Comparison of ENCODE assay signal across 33 cellular contexts in genomic region chr16:848510-849253, GRCh38. TPM values are rescaled to one million over a fixed set of nuclear protein-coding genes. Genes with fewer than 3 reads are reported as not detected.
"Had no signal": no experiment of that assay in that cellular context is flagged by ENCODE, and none has a peak within 500 bp of the region (broad histone marks: within the 10 kb centered on the region; RNA-seq: fewer than 3 reads in every experiment).

No MANE protein-coding gene starts in this region.

- H3K4me1 ChIP-seq: ascending aorta, breast epithelium, esophagus squamous epithelium, gastroesophageal sphincter had no signal

- H3K9me3 ChIP-seq: ascending aorta, breast epithelium, gastroesophageal sphincter had no signal

- ATAC-seq: activated naive CD4-positive, alpha-beta T cell treated with anti-CD3 and anti-CD28 coated beads, Interleukin-2, amount 50 U/mL, for 72 hours; activated T-cell treated with anti-CD3 and anti-CD28 coated beads, Interleukin-2, amount 50 U/mL, for 72 hours; gastroesophageal sphincter had no signal

- FAIRE-seq: endometrium, endothelial cell of umbilical vein had no signal

- H3K4me3 ChIP-seq: ascending aorta, breast epithelium, cardiac muscle cell, esophagus squamous epithelium, gastroesophageal sphincter had no signal

- DNase-seq: activated CD4-positive, alpha-beta memory T cell treated with anti-CD3 and anti-CD28 coated beads, Interleukin-2, amount 10 ng/mL, durations not matched to agents 7 days and 5 days; activated CD4-positive, alpha-beta T cell treated with anti-CD3 and anti-CD28 coated beads for 1 hour; activated CD4-positive, alpha-beta T cell treated with anti-CD3 and anti-CD28 coated beads for 4 hours; activated CD4-positive, alpha-beta T cell treated with anti-CD3 and anti-CD28 coated beads, Interleukin-2, amount 10 ng/mL, durations not matched to agents 7 days and 5 days; activated CD4-positive, alpha-beta T cell treated with anti-CD3 and anti-CD28 coated beads, Interleukin-2, amount 50 U/mL, for 4 hours; activated CD8-positive, alpha-beta memory T cell treated with anti-CD3 and anti-CD28 coated beads, Interleukin-2, amount 50 U/mL, for 48 hours; activated gamma-delta T cell; activated naive CD4-positive, alpha-beta T cell; activated naive CD4-positive, alpha-beta T cell treated with anti-CD3 and anti-CD28 coated beads, Interleukin-2, amount 10 ng/mL, durations not matched to agents 7 days and 5 days; activated naive CD8-positive, alpha-beta T cell treated with anti-CD3 and anti-CD28 coated beads, Interleukin-2, amount 10 ng/mL, durations not matched to agents 7 days and 5 days; activated T-cell treated with anti-CD3 and anti-CD28 coated beads for 4 hours; activated T-cell treated with anti-CD3 and anti-CD28 coated beads, Interleukin-2, amount 50 U/mL, for 24 hours; activated T-cell treated with anti-CD3 and anti-CD28 coated beads, Interleukin-2, amount 50 U/mL, for 72 hours; cortex of kidney; dermis blood vessel endothelial cell; effector CD4-positive, alpha-beta T cell; esophagus squamous epithelium; foreskin melanocyte; T-helper 2 cell had no signal

- H3K27ac ChIP-seq: ascending aorta, breast epithelium, cardiac muscle cell, epithelial cell of prostate, esophagus squamous epithelium, gastroesophageal sphincter had no signal

- H3K36me3 ChIP-seq: ascending aorta, breast epithelium, cardiac muscle cell, esophagus squamous epithelium, gastroesophageal sphincter had no signal

- H3K27me3 ChIP-seq: ascending aorta, breast epithelium, cardiac muscle cell, esophagus squamous epithelium had no signal

RNA-seq across cellular contexts. Expression of gene GNG13, which starts 48.1 kb away (rescaled TPM):
- total RNA-seq: activated CD4-positive, alpha-beta memory T cell treated with anti-CD3 and anti-CD28 coated beads, Interleukin-2, amount 10 ng/mL, durations not matched to agents 7 days and 5 days; activated CD4-positive, alpha-beta T cell treated with anti-CD3 and anti-CD28 coated beads, Interleukin-2, amount 10 ng/mL, durations not matched to agents 7 days and 5 days; activated naive CD4-positive, alpha-beta T cell treated with anti-CD3 and anti-CD28 coated beads, Interleukin-2, amount 50 U/mL, for 72 hours; activated naive CD8-positive, alpha-beta T cell treated with anti-CD3 and anti-CD28 coated beads, Interleukin-2, amount 10 ng/mL, durations not matched to agents 7 days and 5 days; activated T-cell treated with anti-CD3 and anti-CD28 coated beads, Interleukin-2, amount 50 U/mL, for 72 hours; ascending aorta; breast epithelium; cardiac muscle cell; cerebellum; dermis blood vessel endothelial cell; endothelial cell of umbilical vein; esophagus squamous epithelium; fibroblast of lung; fibroblast of villous mesenchyme; gastroesophageal sphincter; glomerular endothelial cell; T-helper 1 cell treated with Interleukin-12 subunit alpha and Interleukin-12 subunit beta and Interleukin-4 antibody, amounts not matched to agents 30 ng/mL and 1 ng/mL, for 36 hours had no signal
- polyA plus RNA-seq: endothelial cell of umbilical vein, esophagus, fibroblast of lung had no signal
